ENCODE assay signal across 9 cellular contexts in genomic region chr18:34493566-34494358, GRCh38.
DNase-seq lines count a peak whose midpoint lies in the region; TF ChIP-seq lines count a peak whose summit lies in the region.
"Had no signal": no experiment of that assay in that cellular context is flagged by ENCODE, and none has a peak within 500 bp of the region (broad histone marks: within the 10 kb centered on the region; RNA-seq: fewer than 3 reads in every experiment).

No MANE protein-coding gene starts in this region.

- peak; percentile 60 for DNase-seq in NCI-H345 (lab: John Stamatoyannopoulos, UW)
- DNase-seq in NCI-H345 treated with DMSO at 0.1 percent for 48 hours (lab: John Stamatoyannopoulos, UW; ENCODE audit: unreplicated experiment) = no peak
- DNase-seq in H7 = peak; percentile 84
- peak; percentile 47 to 56 for DNase-seq in NCI-H1930 (lab: John Stamatoyannopoulos, UW)
- DNase-seq in chondrocyte (ENCODE audit: low spot score) = peak; percentile 56
- peak; percentile 80 for DNase-seq in left kidney (ENCODE audit: low read depth, low spot score)
- peak in 43 of 49 donors; percentile 5 to 83 (median 46) for DNase-seq in substantia nigra (lab: John Stamatoyannopoulos, UW)
- DNase-seq in superior temporal gyrus (ENCODE audit: extremely low spot score) = no peak

- peak overlapping the region; percentile 62 for H3K27ac ChIP-seq in substantia nigra (ENCODE audit: low read depth, low read length, poor library complexity, severe bottlenecking)

- peak; percentile 8 for TF ChIP-seq CTCF in chondrocyte (IDR thresholded peaks at IDR 0.05)

- peaks cover 60% of the 10 kb centered on the region for H3K27me3 Mint-ChIP-seq in chondrocyte (ENCODE audit: low read depth)

- peak overlapping the region; percentile 72 for H3K4me3 ChIP-seq in H7 (ENCODE audit: insufficient read depth, low read depth, low read length)

- no peaks in the 10 kb centered on the region for H3K27me3 ChIP-seq in H7 (ENCODE audit: control insufficient read depth, insufficient read depth, low read length)

- no peaks in the 10 kb centered on the region for H3K36me3 Mint-ChIP-seq in chondrocyte (ENCODE audit: low read depth)

- no peak overlapping the region for H3K27ac Mint-ChIP-seq in chondrocyte (ENCODE audit: unreplicated experiment)
- H3K27ac Mint-ChIP-seq: stimulated activated naive CD8-positive, alpha-beta T cell treated with anti-CD3 and anti-CD28 coated beads, Interleukin-15, Interleukin-2, amounts not matched to agents 100 ng/mL and 50 ng/mL, for 24 hours had no signal

- H3K4me1 Mint-ChIP-seq in chondrocyte (ENCODE audit: low read depth) = peaks cover 5% of the 10 kb centered on the region

- no peaks in the 10 kb centered on the region for H3K9me3 Mint-ChIP-seq in chondrocyte (ENCODE audit: low read depth)
- H3K9me3 Mint-ChIP-seq: stimulated activated naive CD8-positive, alpha-beta T cell treated with anti-CD3 and anti-CD28 coated beads, Interleukin-15, Interleukin-2, amounts not matched to agents 100 ng/mL and 50 ng/mL, for 24 hours had no signal

- H3K4me3 Mint-ChIP-seq in chondrocyte (ENCODE audit: unreplicated experiment) = peak overlapping the region; percentile 75

- no peaks in the 10 kb centered on the region for H3K36me3 ChIP-seq in H7 (replicated peaks; ENCODE audit: control insufficient read depth, insufficient read depth, low read length)

Comparison
In these comparisons a context has a peak if more than half of its experiments do, and no peak if none do; other contexts are left out.
1. DNase-seq: peak in NCI-H345 (single experiment), H7 (single experiment), NCI-H1930 (2 of 2), chondrocyte (single experiment), left kidney (single experiment) and substantia nigra (43 of 49); none in NCI-H345 treated with DMSO at 0.1 percent for 48 hours (single experiment) and superior temporal gyrus (single experiment).